In the genomic region with DNA sequence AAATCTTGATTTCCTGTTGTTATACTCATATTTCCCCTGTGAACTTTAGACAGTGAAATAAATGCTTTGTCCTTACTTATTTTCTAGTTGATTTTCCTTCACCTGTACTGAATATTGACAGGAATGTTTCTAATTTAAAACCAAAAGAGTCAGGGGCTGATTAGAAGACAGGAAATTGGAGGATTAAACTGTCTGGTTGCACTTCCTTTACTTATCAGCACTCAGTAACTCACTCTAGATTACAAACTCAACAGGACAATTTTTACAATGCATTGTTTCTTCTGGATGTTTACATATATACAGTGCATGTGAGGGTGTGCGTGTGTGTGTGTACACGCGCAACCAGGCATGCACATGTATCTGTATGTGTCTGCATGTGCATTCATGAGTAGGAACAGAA, we compare ENCODE assay signal across 27 cellular contexts.
"Had no signal": no experiment of that assay in that cellular context is flagged by ENCODE, and none has a peak within 500 bp of the region (broad histone marks: within the 10 kb centered on the region; RNA-seq: fewer than 3 reads in every experiment).

No MANE protein-coding gene starts in this region.

- H3K4me3 Mint-ChIP-seq: activated CD4-positive, alpha-beta memory T cell treated with anti-CD3 and anti-CD28 coated beads for 36 hours; activated naive CD4-positive, alpha-beta T cell treated with anti-CD3 and anti-CD28 coated beads, Interleukin-2, amount 10 ng/mL, durations not matched to agents 7 days and 5 days; activated T-cell treated with anti-CD3 and anti-CD28 coated beads, Interleukin-2, amount 50 U/mL, for 72 hours; dendritic cell treated with granulocyte-macrophage colony-stimulating factor and Interleukin-4, amounts not matched to agents 40 ng/mL and 50 ng/mL, for 4 days; immature natural killer cell; naive thymus-derived CD4-positive, alpha-beta T cell; neural progenitor cell; stimulated activated naive B cell treated with anti-CD40 and anti-IgM and Interleukin-4, amounts not matched to agents 10 μg/mL and 1 μg/mL and 100 μg/mL, for 72 hours; T-helper 2 cell treated with Interferon-gamma antibody and Interleukin-4, amounts not matched to agents 5 μg/mL and 100 μg/mL, for 36 hours; type B pancreatic cell had no signal

- H3K27me3 Mint-ChIP-seq: activated naive CD4-positive, alpha-beta T cell treated with anti-CD3 and anti-CD28 coated beads, Interleukin-2, amount 10 ng/mL, durations not matched to agents 7 days and 5 days; dendritic cell treated with granulocyte-macrophage colony-stimulating factor and Interleukin-4, amounts not matched to agents 40 ng/mL and 50 ng/mL, for 4 days; stimulated activated naive B cell treated with anti-CD40 and anti-IgM and Interleukin-4, amounts not matched to agents 10 μg/mL and 1 μg/mL and 100 μg/mL, for 72 hours had no signal

- H3K9ac ChIP-seq: neural progenitor cell had no signal

- H2AFZ ChIP-seq: hepatocyte, neural progenitor cell had no signal

- H3K36me3 Mint-ChIP-seq: activated CD4-positive, alpha-beta memory T cell treated with anti-CD3 and anti-CD28 coated beads for 36 hours; activated naive CD4-positive, alpha-beta T cell treated with anti-CD3 and anti-CD28 coated beads, Interleukin-2, amount 10 ng/mL, durations not matched to agents 7 days and 5 days; immature natural killer cell; naive thymus-derived CD4-positive, alpha-beta T cell; neural progenitor cell; stimulated activated naive B cell treated with anti-CD40 and anti-IgM and Interleukin-4, amounts not matched to agents 10 μg/mL and 1 μg/mL and 100 μg/mL, for 72 hours; type B pancreatic cell had no signal

- H3K4me1 Mint-ChIP-seq: activated naive CD4-positive, alpha-beta T cell treated with anti-CD3 and anti-CD28 coated beads, Interleukin-2, amount 10 ng/mL, durations not matched to agents 7 days and 5 days; immature natural killer cell; naive thymus-derived CD4-positive, alpha-beta T cell; stimulated activated naive B cell treated with anti-CD40 and anti-IgM and Interleukin-4, amounts not matched to agents 10 μg/mL and 1 μg/mL and 100 μg/mL, for 72 hours had no signal

- H3K4me2 ChIP-seq: hepatocyte, neural progenitor cell had no signal

- H3K4me1 ChIP-seq: esophagus muscularis mucosa, neural progenitor cell had no signal

- H3K27ac ChIP-seq: cardiac muscle cell, esophagus muscularis mucosa, hepatocyte, lower lobe of right lung, neural progenitor cell, sigmoid colon, testis had no signal

- FAIRE-seq: frontal cortex, TTC549 had no signal

- DNase-seq: activated CD4-positive, alpha-beta memory T cell treated with anti-CD3 and anti-CD28 coated beads for 36 hours; activated CD4-positive, alpha-beta T cell treated with anti-CD3 and anti-CD28 coated beads for 48 hours; activated CD4-positive, CD25-positive, alpha-beta regulatory T cell; activated effector memory CD4-positive, alpha-beta T cell treated with Interleukin-2 at 50 U/mL for 16 hours; activated naive CD4-positive, alpha-beta T cell treated with anti-CD3 and anti-CD28 coated beads, Interleukin-2, amount 10 ng/mL, durations not matched to agents 7 days and 5 days; activated T-cell treated with anti-CD3 and anti-CD28 coated beads, Interleukin-2, amount 50 U/mL, for 72 hours; effector CD4-positive, alpha-beta T cell; glutamatergic neuron; immature natural killer cell; lower lobe of right lung; naive thymus-derived CD4-positive, alpha-beta T cell; retina; sigmoid colon; stimulated activated CD4-positive, alpha-beta T cell treated with anti-CD3 and anti-CD28 coated beads, Interleukin-2, amount 100 ng/mL, for 48 hours; stimulated activated CD8-positive, alpha-beta memory T cell treated with anti-CD3 and anti-CD28 coated beads, Interleukin-4, amount 100 ng/mL, for 48 hours; stimulated activated naive B cell treated with anti-CD40 and anti-IgM and Interleukin-4, amounts not matched to agents 10 μg/mL and 1 μg/mL and 100 μg/mL, for 72 hours; testis had no signal

- H3K27ac Mint-ChIP-seq: activated CD4-positive, alpha-beta memory T cell treated with anti-CD3 and anti-CD28 coated beads for 36 hours; activated naive CD4-positive, alpha-beta T cell treated with anti-CD3 and anti-CD28 coated beads, Interleukin-2, amount 10 ng/mL, durations not matched to agents 7 days and 5 days; activated T-cell treated with anti-CD3 and anti-CD28 coated beads, Interleukin-2, amount 50 U/mL, for 72 hours; dendritic cell treated with granulocyte-macrophage colony-stimulating factor and Interleukin-4, amounts not matched to agents 40 ng/mL and 50 ng/mL, for 4 days; immature natural killer cell; naive thymus-derived CD4-positive, alpha-beta T cell; neural progenitor cell; stimulated activated naive B cell treated with anti-CD40 and anti-IgM and Interleukin-4, amounts not matched to agents 10 μg/mL and 1 μg/mL and 100 μg/mL, for 72 hours; T-helper 2 cell treated with Interferon-gamma antibody and Interleukin-4, amounts not matched to agents 5 μg/mL and 100 μg/mL, for 36 hours; type B pancreatic cell had no signal

- H3K9me3 ChIP-seq: esophagus muscularis mucosa, lower lobe of right lung, sigmoid colon, testis had no signal

- ATAC-seq: activated T-cell treated with anti-CD3 and anti-CD28 coated beads, Interleukin-2, amount 50 U/mL, for 72 hours; left lobe of liver; lower lobe of right lung; naive thymus-derived CD4-positive, alpha-beta T cell; stimulated activated naive B cell treated with anti-CD40 and anti-IgM and Interleukin-4, amounts not matched to agents 10 μg/mL and 1 μg/mL and 100 μg/mL, for 72 hours had no signal

- H3K79me2 ChIP-seq: hepatocyte had no signal

- H3K36me3 ChIP-seq: cardiac muscle cell, esophagus muscularis mucosa, lower lobe of right lung, neural progenitor cell, sigmoid colon had no signal

- H3K4me3 ChIP-seq: cardiac muscle cell, esophagus muscularis mucosa, hepatocyte, lower lobe of right lung, neural progenitor cell, sigmoid colon, testis had no signal

- H3K9me3 Mint-ChIP-seq: activated CD4-positive, alpha-beta memory T cell treated with anti-CD3 and anti-CD28 coated beads for 36 hours; activated naive CD4-positive, alpha-beta T cell treated with anti-CD3 and anti-CD28 coated beads, Interleukin-2, amount 10 ng/mL, durations not matched to agents 7 days and 5 days; activated T-cell treated with anti-CD3 and anti-CD28 coated beads, Interleukin-2, amount 50 U/mL, for 72 hours; dendritic cell treated with granulocyte-macrophage colony-stimulating factor and Interleukin-4, amounts not matched to agents 40 ng/mL and 50 ng/mL, for 4 days; immature natural killer cell; neural progenitor cell; stimulated activated naive B cell treated with anti-CD40 and anti-IgM and Interleukin-4, amounts not matched to agents 10 μg/mL and 1 μg/mL and 100 μg/mL, for 72 hours; T-helper 2 cell treated with Interferon-gamma antibody and Interleukin-4, amounts not matched to agents 5 μg/mL and 100 μg/mL, for 36 hours had no signal

- H3K27me3 ChIP-seq: cardiac muscle cell, hepatocyte, neural progenitor cell, sigmoid colon, testis had no signal
